8 cellular contexts compared by ENCODE assay signal in genomic region chr7:128523226-128523939, GRCh38. TPM values are rescaled to one million over a fixed set of nuclear protein-coding genes. Genes with fewer than 3 reads are reported as not detected.
DNase-seq lines count a peak whose midpoint lies in the region; ATAC-seq and TF ChIP-seq lines count a peak whose summit lies in the region.
"Not testable (repeated sequence)": the region's sequence is repeated elsewhere in the genome, so short reads cannot be mapped to it uniquely, and the experiment has no call there.

No MANE protein-coding gene starts in this region.

- H3K4me2 ChIP-seq in neuronal stem cell (ENCODE audit: insufficient read depth, low read length, poor library complexity, severe bottlenecking), result not testable (repeated sequence)

- H3K27me3 ChIP-seq in adrenal gland; gastroesophageal sphincter; neuronal stem cell (ENCODE audit: control insufficient read depth in 3 of 3, insufficient read depth in 3 of 3, low read depth in 1 of 3, low read length in 3 of 3): not testable (repeated sequence)

- not testable (repeated sequence) for H3K79me1 ChIP-seq in neuronal stem cell (ENCODE audit: low read depth, low read length)

- H3K4me3 Mint-ChIP-seq in CD14-positive monocyte, result peak overlapping the region in 1 of 2 donors; percentile 83

- H3K27ac ChIP-seq in adrenal gland, result peak overlapping the region in 4 of 5 donors; percentile 25 to 70 (median 60)
- H3K27ac ChIP-seq in gastroesophageal sphincter, result peak overlapping the region in 3 of 4 donors; percentile 29 to 65 (median 51)
- H3K27ac ChIP-seq in neuronal stem cell (replicated peaks; ENCODE audit: low read length), result not testable (repeated sequence)

- H2BK12ac ChIP-seq in neuronal stem cell (ENCODE audit: low read length), result not testable (repeated sequence)

- not testable (repeated sequence) for H3K36me3 ChIP-seq in adrenal gland (replicated peaks in 1 of 2); gastroesophageal sphincter; neuronal stem cell (replicated peaks in 1 of 2; ENCODE audit: control insufficient read depth in 2 of 2, insufficient read depth in 2 of 2, low read length in 2 of 2)

- H3K4ac ChIP-seq in neuronal stem cell (ENCODE audit: low read length), result not testable (repeated sequence)

- H3K9me3 ChIP-seq in adrenal gland (replicated peaks in 1 of 3); gastroesophageal sphincter; neuronal stem cell (replicated peaks in 1 of 2; ENCODE audit: control insufficient read depth in 2 of 2, insufficient read depth in 1 of 2, low read depth in 1 of 2, low read length in 2 of 2): not testable (repeated sequence)

- H3K27ac Mint-ChIP-seq in CD14-positive monocyte, result peak overlapping the region; percentile 86 to 94 (median 92)

- not testable (repeated sequence) for H3K9me3 Mint-ChIP-seq in CD14-positive monocyte

- H2BK120ac ChIP-seq in neuronal stem cell (ENCODE audit: low read depth, low read length), result not testable (repeated sequence)

- H3K27me3 Mint-ChIP-seq in CD14-positive monocyte (ENCODE audit: low read depth in 3 of 3), result not testable (repeated sequence)

- H3K4me1 ChIP-seq in adrenal gland (replicated peaks in 1 of 2) (peaks cover 2 to 12% of the 10 kb centered on the region in 2 donors), gastroesophageal sphincter (peaks cover 0 to 24% (median 4%) of the 10 kb centered on the region in 3 donors), neuronal stem cell (ENCODE audit: control insufficient read depth in 2 of 2, insufficient read depth in 1 of 2, low read depth in 1 of 2, low read length in 2 of 2) (peaks cover 2 to 12% of the 10 kb centered on the region in 2 donors)

- H2BK5ac ChIP-seq in neuronal stem cell (ENCODE audit: low read length), result not testable (repeated sequence)

- not testable (repeated sequence) for TF ChIP-seq EP300 in gastroesophageal sphincter (IDR thresholded peaks at IDR 0.05)

- H3K23ac ChIP-seq in neuronal stem cell (ENCODE audit: low read depth, low read length, poor library complexity), result not testable (repeated sequence)

- H4K8ac ChIP-seq in neuronal stem cell (ENCODE audit: low read depth, low read length), result not testable (repeated sequence)

- DNase-seq in CD14-positive monocyte (ENCODE audit: low spot score) (peak; percentile 93), HUDEP-2 (lab: John Stamatoyannopoulos, UW; ENCODE audit: unreplicated experiment in 76 of 76) (peak in 74 of 76 experiments; percentile 33 to 94 (median 83)), adrenal gland (peak; percentile 93 to 96 (median 95))
- DNase-seq in NK-92 treated with Interleukin-12 subunit alpha and Interleukin-12 subunit beta, amount 100 ng/mL, for 24 hours (lab: John Stamatoyannopoulos, UW), result peak; percentile 25
- peak; percentile 63 for DNase-seq in activated CD4-positive, CD25-positive, alpha-beta regulatory T cell treated with anti-CD3 and anti-CD28 coated beads, Interleukin-2, amount 50 U/mL, for 72 hours
- DNase-seq in neuronal stem cell (ENCODE audit: low spot score), result not testable (repeated sequence)
- DNase-seq in stimulated activated CD8-positive, alpha-beta memory T cell treated with anti-CD3 and anti-CD28 coated beads, Interleukin-2, amount 100 ng/mL, for 48 hours (ENCODE audit: low read depth in 2 of 2), result peak; percentile 51 to 64

- TF ChIP-seq POLR2A in adrenal gland (IDR thresholded peaks at IDR 0.05); gastroesophageal sphincter (IDR thresholded peaks at IDR 0.05): not testable (repeated sequence)

- H4K91ac ChIP-seq in neuronal stem cell (ENCODE audit: low read depth, low read length, poor library complexity), result not testable (repeated sequence)

- H3K36me3 Mint-ChIP-seq in CD14-positive monocyte, result not testable (repeated sequence)

- H3K4me1 Mint-ChIP-seq in CD14-positive monocyte, result peaks cover 19% of the 10 kb centered on the region

- H2BK15ac ChIP-seq in neuronal stem cell (ENCODE audit: low read length), result not testable (repeated sequence)

- H2AK5ac ChIP-seq in neuronal stem cell (ENCODE audit: low read depth, low read length), result not testable (repeated sequence)

- not testable (repeated sequence) for H3K14ac ChIP-seq in neuronal stem cell (ENCODE audit: low read length)

- peak; percentile 82 for ATAC-seq in gastroesophageal sphincter

- H3K18ac ChIP-seq in neuronal stem cell (ENCODE audit: low read length), result not testable (repeated sequence)

- intact Hi-C loops in CD14-positive monocyte (cut with micrococcal nuclease); adrenal gland (cut with DNase I): not testable (repeated sequence)

- not testable (repeated sequence) for H3K4me3 ChIP-seq in adrenal gland; gastroesophageal sphincter; neuronal stem cell (ENCODE audit: low read length in 2 of 2)

- H3K9ac ChIP-seq in neuronal stem cell (ENCODE audit: low read depth, low read length, poor library complexity), result peak overlapping the region; percentile 21

- not testable (repeated sequence) for H2AFZ ChIP-seq in neuronal stem cell (ENCODE audit: low read length)

- 12 to 43% (median 22%) methylated on average over 3 to 5 of the region's 7 CpGs for WGBS in adrenal gland, 4 donors
- 0% methylated on average over 2 to 3 of the region's 7 CpGs for WGBS in gastroesophageal sphincter (ENCODE audit: low coverage in 1 of 2), 2 donors
- WGBS in neuronal stem cell (ENCODE audit: extremely low coverage in 2 of 2, insufficient read length in 2 of 2, insufficient replicate concordance in 1 of 2), 2 donors, result no CpG with 5 or more reads among the region's 7 CpGs

- TF ChIP-seq CTCF in CD14-positive monocyte (IDR thresholded peaks at IDR 0.05); adrenal gland (IDR thresholded peaks at IDR 0.05); gastroesophageal sphincter (IDR thresholded peaks at IDR 0.05): not testable (repeated sequence)

RNA-seq across cellular contexts. Expression of gene METTL2B, which starts 46.8 kb away (rescaled TPM):
- polyA plus RNA-seq in CD14-positive monocyte (10 to 100 TPM; 10.1 to 11.1 TPM), adrenal gland (10 to 100 TPM in 1 of 3 donors, 1 to 10 TPM in 2; 7.1 to 26.8 (median 9.8) TPM)
- total RNA-seq in adrenal gland (10 to 100 TPM; 15.3 to 35.9 (median 27.4) TPM), gastroesophageal sphincter (10 to 100 TPM; 20.4 to 29.8 (median 27.1) TPM)
- polyA plus RNA-seq in neuronal stem cell (2013, experiment 1 of 2), result 27.1 TPM
- polyA plus RNA-seq in neuronal stem cell (2013, experiment 2 of 2), result 25.9 TPM
